ENCODE assay signal across 9 cellular contexts in the genomic region with DNA sequence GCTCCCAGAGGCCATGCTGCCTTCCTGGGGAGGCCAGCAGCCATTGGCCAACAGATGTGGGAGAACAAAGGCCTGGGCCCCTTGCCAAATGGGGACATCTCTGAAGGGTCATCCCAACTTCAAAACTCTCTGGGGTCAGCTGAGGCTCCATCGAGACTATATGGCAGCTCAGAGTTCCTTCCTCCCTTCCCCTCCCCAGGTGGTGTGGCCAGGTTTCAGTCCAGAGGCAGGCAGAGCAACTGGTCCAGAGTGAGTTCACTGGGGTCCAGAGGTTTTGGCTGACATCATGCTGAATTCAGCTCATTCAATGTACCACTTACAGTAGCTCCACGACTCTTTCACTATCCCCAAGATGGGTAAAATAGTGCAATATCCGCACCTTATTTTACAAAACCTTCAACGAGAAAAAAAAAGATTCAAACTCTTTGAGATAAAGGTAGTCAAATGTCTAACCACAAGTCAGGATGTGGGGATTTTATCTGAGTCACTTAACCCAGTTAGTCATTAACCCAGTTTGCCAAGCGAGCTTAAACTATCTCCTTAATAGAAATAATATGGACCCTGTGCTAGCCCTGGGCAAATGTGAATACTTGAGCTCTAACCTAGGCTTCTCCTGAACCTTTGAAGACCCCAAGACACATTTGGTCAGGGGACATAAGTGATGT.
DNase-seq lines count a peak whose midpoint lies in the region; ATAC-seq, FAIRE-seq and TF ChIP-seq lines count a peak whose summit lies in the region.
"Had no signal": no experiment of that assay in that cellular context is flagged by ENCODE, and none has a peak within 500 bp of the region (broad histone marks: within the 10 kb centered on the region; RNA-seq: fewer than 3 reads in every experiment).

No MANE protein-coding gene starts in this region.

- no peak overlapping the region for H3K27ac ChIP-seq in CD4-positive, CD25-positive, alpha-beta regulatory T cell (ENCODE audit: insufficient read depth, low read length, poor library complexity, severe bottlenecking)

- H3K27ac Mint-ChIP-seq in CD4-positive, CD25-positive, alpha-beta regulatory T cell, result peak overlapping the region in 1 of 3 donors; percentile 9
- H3K27ac Mint-ChIP-seq: naive thymus-derived CD8-positive, alpha-beta T cell had no signal

- TF ChIP-seq CTCF in bronchial epithelial cell (IDR thresholded peaks at IDR 0.05; ENCODE audit: insufficient read depth, low read length, severe bottlenecking) (no peak), GM13977 (IDR thresholded peaks at IDR 0.05; ENCODE audit: extremely low read depth, insufficient read depth, missing control alignments) (no peak)

- peak; percentile 68 to 87 for ATAC-seq in CD4-positive, CD25-positive, alpha-beta regulatory T cell (ENCODE audit: low read depth in 2 of 2)
- ATAC-seq in GM19468 (IDR thresholded peaks at IDR 0.05; ENCODE audit: extremely low read depth, unreplicated experiment) (peak; percentile 97), HG03520 (IDR thresholded peaks at IDR 0.05; ENCODE audit: unreplicated experiment) (peak; percentile 82)

- H3K27me3 ChIP-seq in CD4-positive, CD25-positive, alpha-beta regulatory T cell (ENCODE audit: control insufficient read depth, insufficient read depth, low read length), result no peaks in the 10 kb centered on the region
- no peaks in the 10 kb centered on the region for H3K27me3 ChIP-seq in bronchial epithelial cell (ENCODE audit: control insufficient read depth, insufficient read depth, low read length)

- peaks cover 0 to 3% (median 0%) of the 10 kb centered on the region in 7 donors for H3K9me3 Mint-ChIP-seq in CD4-positive, CD25-positive, alpha-beta regulatory T cell

- peaks cover 10% of the 10 kb centered on the region for H3K4me1 ChIP-seq in CD4-positive, CD25-positive, alpha-beta regulatory T cell (ENCODE audit: control insufficient read depth, insufficient read depth, low read length, poor library complexity, severe bottlenecking)

- H3K36me3 Mint-ChIP-seq in CD4-positive, CD25-positive, alpha-beta regulatory T cell, result peaks cover 3% of the 10 kb centered on the region

- peak overlapping the region in 3 of 4 donors; percentile 5 to 53 (median 49) for H3K4me3 Mint-ChIP-seq in CD4-positive, CD25-positive, alpha-beta regulatory T cell
- H3K4me3 Mint-ChIP-seq: naive thymus-derived CD8-positive, alpha-beta T cell had no signal

- peaks cover 3 to 23% (median 6%) of the 10 kb centered on the region in 4 donors for H3K4me1 Mint-ChIP-seq in CD4-positive, CD25-positive, alpha-beta regulatory T cell

- no peaks in the 10 kb centered on the region for H3K36me3 ChIP-seq in CD4-positive, CD25-positive, alpha-beta regulatory T cell (ENCODE audit: control insufficient read depth, insufficient read depth, low read length)
- H3K36me3 ChIP-seq in bronchial epithelial cell (ENCODE audit: control insufficient read depth, insufficient read depth, low read length), result no peaks in the 10 kb centered on the region

- DNase-seq in CD4-positive, CD25-positive, alpha-beta regulatory T cell, result peak in 2 of 3 donors; percentile 44 to 65
- DNase-seq in bronchial epithelial cell (ENCODE audit: low read depth) (peak; percentile 94), DMS79 treated with DMSO at 0.1 percent for 48 hours (lab: John Stamatoyannopoulos, UW) (no peak), GM13977 (ENCODE audit: low spot score) (no peak), iPS-NIHi7 (ENCODE audit: extremely low spot score) (no peak)
- DNase-seq in stimulated activated naive CD4-positive, alpha-beta T cell (lab: John Stamatoyannopoulos, UW), result no peak
- DNase-seq: naive thymus-derived CD8-positive, alpha-beta T cell had no signal

- H3K4me3 ChIP-seq in CD4-positive, CD25-positive, alpha-beta regulatory T cell (ENCODE audit: low read depth, low read length), result peak overlapping the region; percentile 46
- H3K4me3 ChIP-seq in bronchial epithelial cell (ENCODE audit: low read depth, low read length), result no peak overlapping the region

- in situ Hi-C loops in GM13977 (cut with MboI; ENCODE audit: low pct_unique_long_range_greater_than_20kb, low sequenced_read_pairs, unreplicated experiment), result no loop called here

- no peak for FAIRE-seq in bronchial epithelial cell (lab: Jason Lieb, UNC)

- H3K27me3 Mint-ChIP-seq in CD4-positive, CD25-positive, alpha-beta regulatory T cell, result peaks cover 4% of the 10 kb centered on the region

- no peaks in the 10 kb centered on the region for H3K9me3 ChIP-seq in CD4-positive, CD25-positive, alpha-beta regulatory T cell (ENCODE audit: control insufficient read depth in 2 of 2, low read length in 2 of 2)

Comparison
In these comparisons a context has a peak if more than half of its experiments do, and no peak if none do; other contexts are left out.
1. DNase-seq: peak in CD4-positive, CD25-positive, alpha-beta regulatory T cell (2 of 3) and bronchial epithelial cell (single experiment); none in DMS79 treated with DMSO at 0.1 percent for 48 hours (single experiment), stimulated activated naive CD4-positive, alpha-beta T cell (0 of 6), GM13977 (single experiment) and iPS-NIHi7 (single experiment).
2. Peak in every context shown above with its lines, with median percentiles within 50 percentile points of each other: ATAC-seq.